31 cellular contexts compared by ENCODE assay signal in genomic region chr16:80045944-80046660, GRCh38.
DNase-seq lines count a peak whose midpoint lies in the region; ATAC-seq lines count a peak whose summit lies in the region.
"Had no signal": no experiment of that assay in that cellular context is flagged by ENCODE, and none has a peak within 500 bp of the region (broad histone marks: within the 10 kb centered on the region; RNA-seq: fewer than 3 reads in every experiment).

No MANE protein-coding gene starts in this region.

- no peak overlapping the region for H3K27ac ChIP-seq in mesendoderm (ENCODE audit: low read depth, low read length)
- H3K27ac ChIP-seq: breast epithelium, esophagus squamous epithelium, gastrocnemius medialis, lower lobe of right lung, tibial nerve had no signal

- no peak overlapping the region for H3K56ac ChIP-seq in mesendoderm (ENCODE audit: low read length)

- no peak overlapping the region for H4K5ac ChIP-seq in mesendoderm (ENCODE audit: low read length)

- no peak overlapping the region for H2BK120ac ChIP-seq in mesendoderm (ENCODE audit: low read depth, low read length)

- H3K79me2 ChIP-seq in mesendoderm (ENCODE audit: control insufficient read depth, insufficient read depth, low read length) = no peaks in the 10 kb centered on the region

- no peak overlapping the region for H3K27ac Mint-ChIP-seq in activated naive CD8-positive, alpha-beta T cell treated with anti-CD3 and anti-CD28 coated beads, Interleukin-2, amount 50 U/mL, for 24 hours
- H3K27ac Mint-ChIP-seq: activated CD4-positive, alpha-beta T cell treated with anti-CD3 and anti-CD28 coated beads for 36 hours; nephron progenitor cell; stimulated activated naive CD8-positive, alpha-beta T cell treated with anti-CD3 and anti-CD28 coated beads, Interleukin-15, Interleukin-2, amounts not matched to agents 100 ng/mL and 50 ng/mL, for 24 hours; T-helper 17 cell had no signal

- no peak overlapping the region for H4K8ac ChIP-seq in mesendoderm (ENCODE audit: low read depth, low read length)

- WGBS in mesendoderm (ENCODE audit: extremely low coverage, insufficient coverage, low lambda C conversion rate) = no CpG with 5 or more reads among the region's 11 CpGs

- H3K23ac ChIP-seq in mesendoderm (ENCODE audit: low read length) = no peak overlapping the region

- no peak overlapping the region for H3K18ac ChIP-seq in mesendoderm (ENCODE audit: low read length)

- no peaks in the 10 kb centered on the region for H3K9me3 Mint-ChIP-seq in activated naive CD8-positive, alpha-beta T cell treated with anti-CD3 and anti-CD28 coated beads, Interleukin-2, amount 50 U/mL, for 24 hours
- H3K9me3 Mint-ChIP-seq: activated T-cell treated with anti-CD3 and anti-CD28 coated beads, Interleukin-2, amount 50 U/mL, for 4 hours; CD8-positive, alpha-beta memory T cell; stimulated activated naive CD8-positive, alpha-beta T cell treated with anti-CD3 and anti-CD28 coated beads, Interleukin-15, Interleukin-2, amounts not matched to agents 100 ng/mL and 50 ng/mL, for 24 hours had no signal

- H3K9ac ChIP-seq in mesendoderm (ENCODE audit: low read length) = no peak overlapping the region

- no peaks in the 10 kb centered on the region for H3K79me1 ChIP-seq in mesendoderm (ENCODE audit: low read length)

- peaks cover 10% of the 10 kb centered on the region for H3K4me1 ChIP-seq in mesendoderm (ENCODE audit: control insufficient read depth, low read depth, low read length)
- H3K4me1 ChIP-seq: breast epithelium, gastrocnemius medialis had no signal

- no peak overlapping the region for H2BK5ac ChIP-seq in mesendoderm (ENCODE audit: low read length)

- H2AK5ac ChIP-seq in mesendoderm (ENCODE audit: low read length) = no peak overlapping the region

- H3K27me3 Mint-ChIP-seq in activated naive CD8-positive, alpha-beta T cell treated with anti-CD3 and anti-CD28 coated beads, Interleukin-2, amount 50 U/mL, for 24 hours = peaks cover 6% of the 10 kb centered on the region

- no peak overlapping the region for H2BK15ac ChIP-seq in mesendoderm (replicated peaks; ENCODE audit: low read depth)

- no peaks in the 10 kb centered on the region for H3K4me1 Mint-ChIP-seq in activated naive CD8-positive, alpha-beta T cell treated with anti-CD3 and anti-CD28 coated beads, Interleukin-2, amount 50 U/mL, for 24 hours
- H3K4me1 Mint-ChIP-seq: activated CD4-positive, alpha-beta T cell treated with anti-CD3 and anti-CD28 coated beads for 36 hours; CD8-positive, alpha-beta memory T cell; T-helper 17 cell had no signal

- H3K36me3 Mint-ChIP-seq in activated naive CD8-positive, alpha-beta T cell treated with anti-CD3 and anti-CD28 coated beads, Interleukin-2, amount 50 U/mL, for 24 hours (ENCODE audit: low read depth) = no peaks in the 10 kb centered on the region

- no peaks in the 10 kb centered on the region for H3K36me3 ChIP-seq in mesendoderm (ENCODE audit: control insufficient read depth, insufficient read depth, low read length)
- H3K36me3 ChIP-seq: breast epithelium, esophagus squamous epithelium, gastrocnemius medialis, lower lobe of right lung, tibial nerve had no signal

- H3K27me3 ChIP-seq in mesendoderm (ENCODE audit: insufficient read depth, low read length, poor library complexity) = no peaks in the 10 kb centered on the region
- H3K27me3 ChIP-seq: breast epithelium, esophagus squamous epithelium, gastrocnemius medialis, tibial nerve had no signal

- no peak for ATAC-seq in HG03460 (IDR thresholded peaks at IDR 0.05; ENCODE audit: unreplicated experiment)
- ATAC-seq in activated naive CD8-positive, alpha-beta T cell treated with anti-CD3 and anti-CD28 coated beads, Interleukin-2, amount 50 U/mL, for 24 hours = no peak
- ATAC-seq: activated CD4-positive, alpha-beta T cell treated with anti-CD3 and anti-CD28 coated beads for 36 hours; activated T-cell treated with anti-CD3 and anti-CD28 coated beads, Interleukin-2, amount 50 U/mL, for 4 hours; gastrocnemius medialis; GM12878; lower lobe of right lung; mucosa of descending colon; sciatic nerve; T-helper 17 cell had no signal

- DNase-seq in Ammon's horn (ENCODE audit: low spot score) = peak; percentile 58
- peak; percentile 39 for DNase-seq in NCI-H1105 (lab: John Stamatoyannopoulos, UW)
- peak; percentile 49 for DNase-seq in NCI-H2227 treated with DMSO at 0.1 percent for 48 hours (lab: John Stamatoyannopoulos, UW)
- DNase-seq in mesendoderm = peak; percentile 55
- DNase-seq in cortex of kidney (lab: John Stamatoyannopoulos, UW) = no peak
- no peak for DNase-seq in activated naive CD8-positive, alpha-beta T cell treated with anti-CD3 and anti-CD28 coated beads, Interleukin-2, amount 50 U/mL, for 24 hours
- DNase-seq in activated gamma-delta T cell (lab: John Stamatoyannopoulos, UW) = no peak
- DNase-seq: activated CD4-positive, alpha-beta T cell treated with anti-CD3 and anti-CD28 coated beads for 36 hours; activated naive CD4-positive, alpha-beta T cell; activated T-cell treated with anti-CD3 and anti-CD28 coated beads, Interleukin-2, amount 50 U/mL, for 4 hours; AML-193; amniotic stem cell; CD8-positive, alpha-beta memory T cell; esophagus squamous epithelium; gastrocnemius medialis; HCEC 1CT; Kasumi-1; lower lobe of right lung; mucosa of descending colon; MV-4-11; NCI-H774; nephron progenitor cell; posterior cingulate gyrus; RPMI8226; T-helper 17 cell had no signal

- no peak overlapping the region for H3K4ac ChIP-seq in mesendoderm (ENCODE audit: low read depth, low read length)

- no peak overlapping the region for H3K4me3 Mint-ChIP-seq in activated naive CD8-positive, alpha-beta T cell treated with anti-CD3 and anti-CD28 coated beads, Interleukin-2, amount 50 U/mL, for 24 hours
- H3K4me3 Mint-ChIP-seq: activated CD4-positive, alpha-beta T cell treated with anti-CD3 and anti-CD28 coated beads for 36 hours; activated T-cell treated with anti-CD3 and anti-CD28 coated beads, Interleukin-2, amount 50 U/mL, for 4 hours; CD8-positive, alpha-beta memory T cell; nephron progenitor cell; stimulated activated naive CD8-positive, alpha-beta T cell treated with anti-CD3 and anti-CD28 coated beads, Interleukin-15, Interleukin-2, amounts not matched to agents 100 ng/mL and 50 ng/mL, for 24 hours; T-helper 17 cell had no signal

- H3K4me2 ChIP-seq in mesendoderm (ENCODE audit: low read length) = no peak overlapping the region

- H3K4me3 ChIP-seq in mesendoderm (ENCODE audit: low read length) = no peak overlapping the region
- H3K4me3 ChIP-seq: breast epithelium, gastrocnemius medialis, GM12878, lower lobe of right lung, mucosa of descending colon, tibial nerve had no signal

Comparison
In these comparisons a context has a peak if more than half of its experiments do, and no peak if none do; other contexts are left out.
1. DNase-seq: peak in Ammon's horn (single experiment), NCI-H1105 (single experiment), NCI-H2227 treated with DMSO at 0.1 percent for 48 hours (single experiment) and mesendoderm (single experiment); none in cortex of kidney (single experiment), activated naive CD8-positive, alpha-beta T cell treated with anti-CD3 and anti-CD28 coated beads, Interleukin-2, amount 50 U/mL, for 24 hours (single experiment) and activated gamma-delta T cell (single experiment).